21 cellular contexts compared by ENCODE assay signal in the genomic region with DNA sequence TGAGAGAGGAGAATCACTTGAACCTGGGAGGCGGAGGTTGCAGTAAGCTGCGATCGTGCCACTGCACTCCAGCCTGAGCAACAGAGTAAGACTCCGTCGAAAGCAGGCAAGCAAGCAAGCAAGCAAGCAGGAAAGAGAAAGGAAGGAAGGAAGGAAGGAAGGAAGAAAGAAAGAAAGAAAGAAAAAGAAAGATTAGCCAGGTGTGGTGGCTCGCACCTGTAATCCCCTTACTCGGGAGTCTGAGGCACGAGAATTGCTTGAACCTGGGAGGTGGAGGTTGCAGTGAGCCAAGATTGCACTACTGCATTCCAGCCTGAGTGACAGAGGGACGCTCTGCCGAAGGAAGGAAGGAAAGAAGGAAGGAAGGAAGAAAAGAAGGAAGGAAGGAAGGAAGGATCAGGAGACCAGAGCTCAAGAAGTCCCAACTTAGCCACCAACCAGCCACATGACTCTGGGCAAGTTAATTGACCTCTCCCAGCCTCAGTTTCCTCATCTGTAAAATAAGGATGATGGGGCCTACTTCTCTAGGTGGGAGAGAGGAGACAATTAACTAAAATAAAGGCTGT. TPM values are rescaled to one million over a fixed set of nuclear protein-coding genes. Genes with fewer than 3 reads are reported as not detected.
"Had no signal": no experiment of that assay in that cellular context is flagged by ENCODE, and none has a peak within 500 bp of the region (broad histone marks: within the 10 kb centered on the region; RNA-seq: fewer than 3 reads in every experiment).

No MANE protein-coding gene starts in this region.

- H3K9me3 Mint-ChIP-seq: activated naive CD8-positive, alpha-beta T cell treated with anti-CD3 and anti-CD28 coated beads, Interleukin-2, amount 10 ng/mL, durations not matched to agents 7 days and 5 days; activated T-helper 2 cell treated with anti-CD3 and anti-CD28 coated beads, Interferon-gamma antibody, Interleukin-2, Interleukin-4, amounts not matched to agents 10 μg/mL and 5 μg/mL and 100 μg/mL, durations not matched to agents 14 hours and 24 hours and 36 hours; central memory CD8-positive, alpha-beta T cell; natural killer cell treated with Interleukin-12 subunit alpha and Interleukin-12 subunit beta and Interleukin-15 and Interleukin-18, amount 100 ng/mL, for 72 hours had no signal

- FAIRE-seq: endometrium had no signal

- DNase-seq: activated CD4-positive, alpha-beta T cell treated with anti-CD3 and anti-CD28 coated beads, Interleukin-2, amount 50 U/mL, for 48 hours; activated CD8-positive, alpha-beta memory T cell treated with anti-CD3 and anti-CD28 coated beads, Interleukin-2, amount 10 ng/mL, durations not matched to agents 7 days and 5 days; activated naive CD4-positive, alpha-beta T cell treated with Interleukin-2 at 50 U/mL for 16 hours; activated naive CD8-positive, alpha-beta T cell treated with anti-CD3 and anti-CD28 coated beads, Interleukin-2, amount 10 ng/mL, durations not matched to agents 7 days and 5 days; activated T-cell treated with anti-CD3 and anti-CD28 coated beads, Interleukin-2, amount 50 U/mL, for 1 hour; heart right ventricle; sigmoid colon; stimulated activated CD8-positive, alpha-beta memory T cell treated with anti-CD3 and anti-CD28 coated beads, Interleukin-4, amount 100 ng/mL, for 48 hours; stimulated activated naive CD4-positive, alpha-beta T cell treated with Interleukin-2 at 50 U/mL for 16 hours; T-helper 17 cell; thyroid gland; WERI-Rb-1 had no signal

- H3K36me3 Mint-ChIP-seq: activated CD8-positive, alpha-beta memory T cell treated with anti-CD3 and anti-CD28 coated beads, Interleukin-2, amount 10 ng/mL, durations not matched to agents 7 days and 5 days; activated naive CD8-positive, alpha-beta T cell treated with anti-CD3 and anti-CD28 coated beads, Interleukin-2, amount 10 ng/mL, durations not matched to agents 7 days and 5 days; natural killer cell treated with Interleukin-12 subunit alpha and Interleukin-12 subunit beta and Interleukin-15 and Interleukin-18, amount 100 ng/mL, for 72 hours had no signal

- H3K4me3 Mint-ChIP-seq: activated CD8-positive, alpha-beta memory T cell treated with anti-CD3 and anti-CD28 coated beads, Interleukin-2, amount 10 ng/mL, durations not matched to agents 7 days and 5 days; activated naive CD8-positive, alpha-beta T cell treated with anti-CD3 and anti-CD28 coated beads, Interleukin-2, amount 10 ng/mL, durations not matched to agents 7 days and 5 days; central memory CD8-positive, alpha-beta T cell; natural killer cell treated with Interleukin-12 subunit alpha and Interleukin-12 subunit beta and Interleukin-15 and Interleukin-18, amount 100 ng/mL, for 72 hours; T-helper 17 cell had no signal

- H3K9me3 ChIP-seq: gastroesophageal sphincter, heart right ventricle, sigmoid colon, thyroid gland had no signal

- ATAC-seq: activated CD8-positive, alpha-beta memory T cell treated with anti-CD3 and anti-CD28 coated beads, Interleukin-2, amount 10 ng/mL, durations not matched to agents 7 days and 5 days; esophagus mucosa; gastroesophageal sphincter; heart right ventricle; natural killer cell treated with Interleukin-12 subunit alpha and Interleukin-12 subunit beta and Interleukin-15 and Interleukin-18, amount 100 ng/mL, for 72 hours; T-helper 17 cell had no signal

- H3K4me1 Mint-ChIP-seq: central memory CD8-positive, alpha-beta T cell had no signal

- H3K4me3 ChIP-seq: coronary artery, gastroesophageal sphincter, heart right ventricle, sigmoid colon, thyroid gland had no signal

- H3K27ac Mint-ChIP-seq: activated CD8-positive, alpha-beta memory T cell treated with anti-CD3 and anti-CD28 coated beads, Interleukin-2, amount 10 ng/mL, durations not matched to agents 7 days and 5 days; activated naive CD8-positive, alpha-beta T cell treated with anti-CD3 and anti-CD28 coated beads, Interleukin-2, amount 10 ng/mL, durations not matched to agents 7 days and 5 days; activated T-helper 2 cell treated with anti-CD3 and anti-CD28 coated beads, Interferon-gamma antibody, Interleukin-2, Interleukin-4, amounts not matched to agents 10 μg/mL and 5 μg/mL and 100 μg/mL, durations not matched to agents 14 hours and 24 hours and 36 hours; natural killer cell treated with Interleukin-12 subunit alpha and Interleukin-12 subunit beta and Interleukin-15 and Interleukin-18, amount 100 ng/mL, for 72 hours; T-helper 17 cell had no signal

- H3K27ac ChIP-seq: coronary artery, gastroesophageal sphincter, heart right ventricle, thyroid gland, WERI-Rb-1 had no signal

RNA-seq across cellular contexts. Expression of gene GFAP, which starts 6.5 kb away (rescaled TPM):
- total RNA-seq: activated CD8-positive, alpha-beta memory T cell treated with anti-CD3 and anti-CD28 coated beads, Interleukin-2, amount 10 ng/mL, durations not matched to agents 7 days and 5 days; activated naive CD8-positive, alpha-beta T cell treated with anti-CD3 and anti-CD28 coated beads, Interleukin-2, amount 10 ng/mL, durations not matched to agents 7 days and 5 days; esophagus mucosa; natural killer cell treated with Interleukin-12 subunit alpha and Interleukin-12 subunit beta and Interleukin-15 and Interleukin-18, amount 100 ng/mL, for 72 hours; sigmoid colon had no signal

RNA-seq across cellular contexts. Expression of gene KIF18B, which starts 38.7 kb away (rescaled TPM):
- total RNA-seq: mesenteric fat pad had no signal

RNA-seq across cellular contexts. Expression of gene C1QL1, which starts 59.3 kb away (rescaled TPM):
- total RNA-seq: activated naive CD8-positive, alpha-beta T cell treated with anti-CD3 and anti-CD28 coated beads, Interleukin-2, amount 10 ng/mL, durations not matched to agents 7 days and 5 days; mesenteric fat pad; natural killer cell treated with Interleukin-12 subunit alpha and Interleukin-12 subunit beta and Interleukin-15 and Interleukin-18, amount 100 ng/mL, for 72 hours; subcutaneous adipose tissue; T-helper 17 cell had no signal
